18 cellular contexts compared by ENCODE assay signal in genomic region chr3:64763980-64764379, GRCh38.
"Had no signal": no experiment of that assay in that cellular context is flagged by ENCODE, and none has a peak within 500 bp of the region (broad histone marks: within the 10 kb centered on the region; RNA-seq: fewer than 3 reads in every experiment).

No MANE protein-coding gene starts in this region.

- H3K4me3 ChIP-seq: body of pancreas, left ventricle myocardium inferior, right atrium auricular region, tibial artery, vagina had no signal

- DNase-seq: activated CD4-positive, alpha-beta T cell treated with anti-CD3 and anti-CD28 coated beads, Interleukin-2, amount 10 ng/mL, durations not matched to agents 7 days and 5 days; activated CD4-positive, CD25-positive, alpha-beta regulatory T cell; activated CD8-positive, alpha-beta memory T cell treated with anti-CD3 and anti-CD28 coated beads, Interleukin-2, amount 50 U/mL, for 48 hours; activated naive CD8-positive, alpha-beta T cell treated with anti-CD3 and anti-CD28 coated beads for 36 hours; amygdala; body of pancreas; cortex of kidney; effector CD8-positive, alpha-beta T cell; head of caudate nucleus; left ventricle myocardium inferior; occipital lobe; stimulated activated CD4-positive, alpha-beta T cell treated with anti-CD3 and anti-CD28 coated beads, Interleukin-15, amount 100 ng/mL, for 24 hours; stimulated activated CD4-positive, alpha-beta T cell treated with anti-CD3 and anti-CD28 coated beads, Interleukin-4, amount 100 ng/mL, for 1 hour; stimulated activated naive B cell treated with anti-CD40 and anti-IgM and Interleukin-4, amounts not matched to agents 10 μg/mL and 1 μg/mL and 100 μg/mL, for 72 hours; tibial artery had no signal

- H3K27ac ChIP-seq: body of pancreas, left ventricle myocardium inferior, right atrium auricular region, tibial artery, vagina had no signal

- H3K27me3 ChIP-seq: body of pancreas, right atrium auricular region, tibial artery, vagina had no signal

- ATAC-seq: body of pancreas; natural killer cell treated with Interleukin-12 subunit alpha and Interleukin-12 subunit beta and Interleukin-15 and Interleukin-18, amount 100 ng/mL, for 72 hours; stimulated activated naive B cell treated with anti-CD40 and anti-IgM and Interleukin-4, amounts not matched to agents 10 μg/mL and 1 μg/mL and 100 μg/mL, for 72 hours had no signal

- H3K9me3 ChIP-seq: body of pancreas, left ventricle myocardium inferior, right atrium auricular region, tibial artery, vagina had no signal

- H3K36me3 ChIP-seq: left ventricle myocardium inferior, right atrium auricular region, tibial artery, vagina had no signal
